1 cellular context compared by ENCODE assay signal in genomic region chr2:52127527-52127926, GRCh38.
TF ChIP-seq lines count a peak whose summit lies in the region.

No MANE protein-coding gene starts in this region.

TF ChIP-seq in GM23338, 12 proteins besides CTCF, POLR2A, EP300 and RAD21:
- TF ChIP-seq ZNF462 (CRISPR knock-in tag; IDR thresholded peaks at IDR 0.05) (no peak), ETS1 (IDR thresholded peaks at IDR 0.05) (no peak), POLR2AphosphoS5 (IDR thresholded peaks at IDR 0.05; ENCODE audit: low read depth) (no peak), STAT1 (IDR thresholded peaks at IDR 0.05; ENCODE audit: unreplicated experiment) (no peak), ZNF114 (CRISPR knock-in tag; IDR thresholded peaks at IDR 0.05) (no peak), CREB1 (CRISPR knock-in tag; IDR thresholded peaks at IDR 0.05; ENCODE audit: low read depth) (no peak), REST (IDR thresholded peaks at IDR 0.05; ENCODE audit: unreplicated experiment) (no peak), JUNB (IDR thresholded peaks at IDR 0.05; ENCODE audit: unreplicated experiment) (no peak), NANOG (IDR thresholded peaks at IDR 0.05; ENCODE audit: borderline replicate concordance) (no peak), ZNF331 (CRISPR knock-in tag; IDR thresholded peaks at IDR 0.05; ENCODE audit: low read depth) (no peak), EZH2 (IDR thresholded peaks at IDR 0.05; ENCODE audit: low read depth, unreplicated experiment) (no peak), EZH2phosphoT487 (IDR thresholded peaks at IDR 0.05; ENCODE audit: unreplicated experiment) (no peak)
TF ChIP-seq in GM23338: peak in this region for 0.
